In the genomic region with DNA sequence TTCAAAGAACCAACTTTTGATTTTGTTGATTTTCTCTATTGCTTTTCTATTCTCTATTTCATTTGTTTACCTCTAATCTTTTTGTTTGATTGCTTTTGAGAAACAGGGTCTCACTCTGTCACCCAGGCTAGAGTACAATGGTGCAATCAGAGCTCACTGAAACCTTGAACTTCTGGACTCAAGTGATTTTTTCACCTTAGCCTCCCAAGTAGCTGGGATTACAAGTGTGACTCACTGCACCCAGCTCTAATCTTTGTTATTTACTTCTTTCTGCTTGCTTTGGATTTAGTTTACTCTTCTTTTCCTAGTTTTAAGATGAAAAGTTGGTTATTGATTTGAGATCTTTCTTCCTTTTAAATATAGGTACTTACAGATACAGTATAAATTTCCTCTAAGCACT, we compare ENCODE assay signal across 7 cellular contexts. TPM values are rescaled to one million over a fixed set of nuclear protein-coding genes. Genes with fewer than 3 reads are reported as not detected.
"Had no signal": no experiment of that assay in that cellular context is flagged by ENCODE, and none has a peak within 500 bp of the region (broad histone marks: within the 10 kb centered on the region; RNA-seq: fewer than 3 reads in every experiment).

No MANE protein-coding gene starts in this region.

- FAIRE-seq: H54, K562 had no signal

- ATAC-seq: GM23338, K562 had no signal

- H3K4me2 ChIP-seq: GM23338 had no signal

- H3K4me3 ChIP-seq: GM23338, K562 had no signal

- DNase-seq: H9, HCEC 1CT, IMR-90 had no signal

- H3K27ac ChIP-seq: HL-60 had no signal

- H2AFZ ChIP-seq: GM23338 had no signal

RNA-seq across cellular contexts. Expression of a gene that starts 26.2 kb away (rescaled TPM):
- total RNA-seq: K562 had no signal

RNA-seq across cellular contexts. Expression of a gene that starts 29.2 kb away (rescaled TPM):
- total RNA-seq: K562 had no signal
- polyA plus RNA-seq: K562 had no signal
